ENCODE assay signal across 8 cellular contexts in genomic region chr11:103055174-103055890, GRCh38. TPM values are rescaled to one million over a fixed set of nuclear protein-coding genes. Genes with fewer than 3 reads are reported as not detected.
DNase-seq lines count a peak whose midpoint lies in the region; ATAC-seq, FAIRE-seq and TF ChIP-seq lines count a peak whose summit lies in the region.

No MANE protein-coding gene starts in this region.

- no TSS peak for BruUV-seq in K562 (replicated peaks; lab: Mats Ljungman, UMichigan)
- TSS peak; percentile 10 for BruUV-seq in HepG2 (replicated peaks; lab: Mats Ljungman, UMichigan)

- intact Hi-C loops in K562 (cut with micrococcal nuclease): no loop called here
- intact Hi-C loops in HepG2 (cut with micrococcal nuclease; ENCODE audit: unreplicated experiment): loop anchor here (10.0 kb wide), 2 partner anchors 251 to 321 kb away; no protein-coding TSS in a partner anchor

- WGBS in K562 (ENCODE audit: insufficient coverage, low coverage, missing lambda C conversion rate): 58% methylated on average over 3 of the region's 3 CpGs
- 61% methylated on average over 3 of the region's 3 CpGs for WGBS in HepG2 (ENCODE audit: low lambda C conversion rate)

- H3K27ac ChIP-seq in 22Rv1 (no peak overlapping the region), HEK293 (ENCODE audit: extremely low read depth, low read depth, low read length) (no peak overlapping the region), K562 (ENCODE audit: extremely low read depth, low read depth, low read length) (no peak overlapping the region), HepG2 (ENCODE audit: extremely low read length, insufficient read depth, low read length) (no peak overlapping the region)

- in situ Hi-C loops in K562 (cut with MboI) (no loop called here), HepG2 (cut with HindIII; ENCODE audit: extremely low pct_ligation_motif_present, low pct_unique_long_range_greater_than_20kb) (no loop called here)

- CTCF ChIA-PET in HEK293 (lab: Yijun Ruan, JAX): interaction anchor here (0.5 to 1.4 kb wide), 10 partner anchors 11 to 510 kb away, joined by 3 to 8 read pairs (median 3); no protein-coding TSS in a partner anchor
- CTCF ChIA-PET in K562 (lab: Yijun Ruan, JAX; ENCODE audit: low intra/inter-chr PET ratio): interaction anchor here (0.6 to 0.7 kb wide), 2 partner anchors 11 to 322 kb away, joined by 3 to 5 read pairs; no protein-coding TSS in a partner anchor
- CTCF ChIA-PET in HepG2 (lab: Yijun Ruan, JAX; ENCODE audit: low intra/inter-chr PET ratio, low total read pairs): interaction anchor here (2.4 kb wide), 1 partner anchor 19 kb away, joined by 10 read pairs; no protein-coding TSS in a partner anchor

- H3K79me2 ChIP-seq in K562 (ENCODE audit: control insufficient read depth, insufficient read depth, low read length) (no peaks in the 10 kb centered on the region), HepG2 (ENCODE audit: insufficient read depth, low read length) (no peaks in the 10 kb centered on the region)

- FAIRE-seq in K562 (lab: Jason Lieb, UNC) (peak; percentile 57), HepG2 (lab: Jason Lieb, UNC) (peak; percentile 72)

- H3K27me3 ChIP-seq in K562 (ENCODE audit: control insufficient read depth in 2 of 2, insufficient read depth in 2 of 2, low read length in 2 of 2) (no peaks in the 10 kb centered on the region), HepG2 (ENCODE audit: control insufficient read depth in 1 of 2, insufficient read depth in 2 of 2, low read length in 2 of 2) (no peaks in the 10 kb centered on the region)

- H3K9ac ChIP-seq in K562 (ENCODE audit: insufficient read depth in 1 of 2, low read depth in 2 of 2, low read length in 2 of 2) (no peak overlapping the region), HepG2 (ENCODE audit: insufficient read depth, low read depth, low read length) (no peak overlapping the region)

- peak; percentile 80 for TF ChIP-seq CTCF in 22Rv1 (IDR thresholded peaks at IDR 0.05)
- TF ChIP-seq CTCF in HEK293 (tag by site-specific recombination; IDR thresholded peaks at IDR 0.05): no peak
- peak; percentile 35 to 56 (median 38); a peak in 4 of 6 replicates for TF ChIP-seq CTCF in K562 (IDR thresholded peaks at IDR 0.05 in 2 of 3, conservative IDR thresholded peaks at IDR 0.05 in 1 of 3; ENCODE audit: insufficient read depth in 2 of 3, low read depth in 1 of 3, low read length in 3 of 3)
- TF ChIP-seq CTCF in HepG2 (CRISPR knock-in tag; IDR thresholded peaks at IDR 0.05): peak; percentile 57

- H4K20me1 ChIP-seq in K562 (replicated peaks; ENCODE audit: control insufficient read depth, insufficient read depth, low read length): no peaks in the 10 kb centered on the region
- H4K20me1 ChIP-seq in HepG2 (ENCODE audit: insufficient read depth, low read length): 0 out of 2 replicates have a peak, but pooled peaks cover 4% of the 10 kb centered on the region

- H3K9me1 ChIP-seq in K562 (ENCODE audit: control insufficient read depth, insufficient read depth, low read length): no peaks in the 10 kb centered on the region

- ATAC-seq in K562 (peak; percentile 77), HepG2 (peak; percentile 65; the same call in 2 of the 3 replicates), GM21717 (IDR thresholded peaks at IDR 0.05; ENCODE audit: unreplicated experiment) (no peak)

- TF ChIP-seq EP300 in K562 (IDR thresholded peaks at IDR 0.05; ENCODE audit: low read length) (no peak), HepG2 (IDR thresholded peaks at IDR 0.05; ENCODE audit: low read depth in 2 of 2, low read length in 2 of 2) (no peak), HepG2 (CRISPR knock-in tag; IDR thresholded peaks at IDR 0.05; ENCODE audit: borderline replicate concordance) (no peak)

- H3K9me3 ChIP-seq in HEK293 (ENCODE audit: control insufficient read depth, insufficient read depth, low read depth, low read length): no peaks in the 10 kb centered on the region
- H3K9me3 ChIP-seq in K562 (replicated peaks; ENCODE audit: control insufficient read depth, insufficient read depth, low read depth, low read length): no peaks in the 10 kb centered on the region
- no peaks in the 10 kb centered on the region for H3K9me3 ChIP-seq in HepG2 (ENCODE audit: low read length)

- H3K4me2 ChIP-seq in K562 (ENCODE audit: insufficient read depth, low read length) (no peak overlapping the region), HepG2 (ENCODE audit: low read depth, low read length) (no peak overlapping the region)

- H3K4me1 ChIP-seq in HEK293 (ENCODE audit: control insufficient read depth, insufficient read depth, low read length) (no peaks in the 10 kb centered on the region), K562 (replicated peaks in 1 of 2; ENCODE audit: control insufficient read depth in 2 of 2, insufficient read depth in 2 of 2, low read length in 2 of 2) (no peaks in the 10 kb centered on the region), HepG2 (ENCODE audit: insufficient read depth, low read length) (no peaks in the 10 kb centered on the region)

- H3K4me3 ChIP-seq in HEK293 (ENCODE audit: low read depth, low read length) (no peak overlapping the region), K562 (no peak overlapping the region), HepG2 (replicated peaks in 1 of 3; ENCODE audit: insufficient read depth in 1 of 3, low read depth in 2 of 3, low read length in 3 of 3) (no peak overlapping the region)

- DNase-seq in EL (peak; percentile 52), NCI-H2081 treated with DMSO at 0.1 percent for 48 hours (lab: John Stamatoyannopoulos, UW) (peak; percentile 22), K562 (ENCODE audit: extremely low read depth in 1 of 4, low spot score in 3 of 4) (peak; percentile 10 to 22 (median 18)), HepG2 (ENCODE audit: low spot score) (peak; percentile 32)
- DNase-seq in stimulated activated CD4-positive, alpha-beta T cell treated with anti-CD3 and anti-CD28 coated beads, Interleukin-2, amount 100 ng/mL, for 24 hours: no peak

- peaks cover 4 to 25% of the 10 kb centered on the region in 2 experiments; a peak in 1 of 3 replicates for H3K36me3 ChIP-seq in HEK293 (ENCODE audit: control insufficient read depth in 2 of 2, insufficient read depth in 1 of 2, low read length in 2 of 2)
- peaks cover 27% of the 10 kb centered on the region; the same call in 2 of the 3 replicates for H3K36me3 ChIP-seq in K562 (ENCODE audit: control insufficient read depth, insufficient read depth, low read length)
- H3K36me3 ChIP-seq in HepG2 (replicated peaks in 1 of 2; ENCODE audit: control insufficient read depth in 1 of 2, insufficient read depth in 2 of 2, low read length in 2 of 2): peaks cover 1% of the 10 kb centered on the region in 2 experiments; a peak in 1 of 5 replicates

- H2AFZ ChIP-seq in K562 (ENCODE audit: low read depth, low read length) (no peak overlapping the region), HepG2 (ENCODE audit: low read length) (no peak overlapping the region)

- no peak for TF ChIP-seq POLR2A in K562 (conservative IDR thresholded peaks at IDR 0.05)
- TF ChIP-seq POLR2A in HepG2 (IDR thresholded peaks at IDR 0.05; ENCODE audit: insufficient read depth in 1 of 2, low read depth in 2 of 2, low read length in 2 of 2): no peak

- POLR2A ChIA-PET in HEK293 (lab: Yijun Ruan, JAX) (no interaction called here), K562 (lab: Yijun Ruan, JAX) (no interaction called here), HepG2 (lab: Yijun Ruan, JAX) (no interaction called here)

- TF ChIP-seq RAD21 in K562 (CRISPR knock-in tag; conservative IDR thresholded peaks at IDR 0.05 in 1 of 2, IDR thresholded peaks at IDR 0.05 in 1 of 2) (peak; percentile 47 to 52), HepG2 (CRISPR knock-in tag; IDR thresholded peaks at IDR 0.05) (no peak)

RNA-seq across cellular contexts. Expression of gene DCUN1D5, which starts 36.6 kb away (rescaled TPM):
- total RNA-seq in K562 (2011; cell fraction: chromatin; rRNA removed; ENCODE audit: low replicate concordance): 19.9 and 20.0 TPM in 2 replicates
- total RNA-seq in K562 (2011; cell fraction: nucleolus; rRNA removed): 29.3 and 32.9 TPM in 2 replicates
- 24.1 and 31.0 TPM in 2 replicates for total RNA-seq in K562 (2011; cell fraction: nucleoplasm; rRNA removed)
- total RNA-seq in K562 (2014; rRNA removed) (202 and 242 TPM in 2 replicates), K562 (2014; rRNA removed; fragmentation: Illumina TruSeq; extraction: Trizol) (132 and 149 TPM in 2 replicates), K562 (2015; rRNA removed; fragmentation: Illumina TruSeq; extraction: Trizol) (105 and 115 TPM in 2 replicates), K562 (2021) (97.2 and 100 TPM in 2 replicates), HepG2 (2016; rRNA removed; fragmentation: Illumina TruSeq; extraction: Trizol) (46.7 and 57.0 TPM in 2 replicates)
- polyA plus RNA-seq in K562 (2011; rRNA removed) (102 and 161 TPM in 2 replicates), K562 (2014; fragmentation: Illumina TruSeq; extraction: Trizol) (82.7 and 93.3 TPM in 2 replicates), K562 (2014; fragmentation: Nextera tagmentation; extraction: Ambion mirVana) (10 to 100 TPM; 38.4 to 39.1 TPM), K562 (2014; rRNA removed) (175 and 178 TPM in 2 replicates), HepG2 (2011; rRNA removed) (24.8 and 32.9 TPM in 2 replicates)
- 74.9 and 88.7 TPM in 2 replicates for polyA plus RNA-seq in K562 (2011; cell fraction: cytosol; rRNA removed)
- 34.6 and 42.4 TPM in 2 replicates for polyA plus RNA-seq in K562 (2011; cell fraction: nucleus; rRNA removed)
- polyA plus RNA-seq in K562 (2012): 68.3 and 115 TPM in 2 replicates
- polyA minus RNA-seq in K562 (2011; rRNA and poly(A)+ RNA removed): 65.9 and 73.0 TPM in 2 replicates
- 42.4 and 46.6 TPM in 2 replicates for polyA minus RNA-seq in K562 (2011; cell fraction: cytosol; rRNA and poly(A)+ RNA removed)
- 29.9 and 36.7 TPM in 2 replicates for polyA minus RNA-seq in K562 (2011; cell fraction: nucleus; rRNA and poly(A)+ RNA removed)
- 15.7 and 16.9 TPM in 2 replicates for total RNA-seq in HepG2 (2016; cell fraction: cytosol; rRNA removed; fragmentation: Illumina TruSeq; extraction: Trizol; ENCODE audit: low read depth)
- total RNA-seq in HepG2 (2016; cell fraction: insoluble cytoplasmic fraction; rRNA removed; fragmentation: Illumina TruSeq; extraction: Trizol): 47.7 and 61.6 TPM in 2 replicates
- total RNA-seq in HepG2 (2016; cell fraction: membrane; rRNA removed; fragmentation: Illumina TruSeq; extraction: Trizol): 26.9 and 31.6 TPM in 2 replicates
- total RNA-seq in HepG2 (2016; cell fraction: nucleus; rRNA removed; fragmentation: Illumina TruSeq; extraction: Trizol): 25.3 and 27.8 TPM in 2 replicates
- polyA plus RNA-seq in HepG2 (2011; cell fraction: cytosol; rRNA removed): 23.0 and 23.6 TPM in 2 replicates
- polyA plus RNA-seq in HepG2 (2011; cell fraction: nucleus; rRNA removed): 11.6 and 13.3 TPM in 2 replicates
- polyA plus RNA-seq in HepG2 (2012): 31.4 and 34.4 TPM in 2 replicates
- polyA plus RNA-seq in HepG2 (2016; cell fraction: cytosol; fragmentation: Illumina TruSeq; extraction: Trizol; ENCODE audit: low read depth): 13.8 and 18.6 TPM in 2 replicates
- polyA plus RNA-seq in HepG2 (2016; cell fraction: insoluble cytoplasmic fraction; fragmentation: Illumina TruSeq; extraction: Trizol; ENCODE audit: low read depth): 63.7 and 70.8 TPM in 2 replicates
- polyA plus RNA-seq in HepG2 (2016; cell fraction: membrane; fragmentation: Illumina TruSeq; extraction: Trizol; ENCODE audit: low read depth): 22.8 and 24.5 TPM in 2 replicates
- polyA plus RNA-seq in HepG2 (2016; cell fraction: nucleus; fragmentation: Illumina TruSeq; extraction: Trizol; ENCODE audit: insufficient read depth, low read depth): 32.8 and 35.9 TPM in 2 replicates
- 6.5 and 9.0 TPM in 2 replicates for polyA minus RNA-seq in HepG2 (2011; rRNA and poly(A)+ RNA removed; ENCODE audit: low replicate concordance)
- polyA minus RNA-seq in HepG2 (2011; cell fraction: cytosol; rRNA and poly(A)+ RNA removed): 12.6 and 13.5 TPM in 2 replicates
- 17.9 and 20.6 TPM in 2 replicates for polyA minus RNA-seq in HepG2 (2011; cell fraction: nucleus; rRNA and poly(A)+ RNA removed)

RNA-seq across cellular contexts. Expression of gene DYNC2H1, which starts 53.9 kb away (rescaled TPM):
- 0.12 and 1.0 TPM in 2 replicates for total RNA-seq in K562 (2011; cell fraction: chromatin; rRNA removed; ENCODE audit: low replicate concordance)
- under 0.01 and 0.26 TPM in 2 replicates for total RNA-seq in K562 (2011; cell fraction: nucleolus; rRNA removed)
- total RNA-seq in K562 (2011; cell fraction: nucleoplasm; rRNA removed): 0.22 TPM in 1 of 2 replicates, not detected in the other
- total RNA-seq in K562 (2014; rRNA removed) (0.33 and 0.64 TPM in 2 replicates), K562 (2014; rRNA removed; fragmentation: Illumina TruSeq; extraction: Trizol) (0.51 and 0.54 TPM in 2 replicates), K562 (2015; rRNA removed; fragmentation: Illumina TruSeq; extraction: Trizol) (0.40 and 0.57 TPM in 2 replicates), K562 (2021) (0.33 and 0.47 TPM in 2 replicates), HepG2 (2016; rRNA removed; fragmentation: Illumina TruSeq; extraction: Trizol) (0.66 and 1.2 TPM in 2 replicates)
- polyA plus RNA-seq in K562 (2011; rRNA removed) (0.07 and 0.20 TPM in 2 replicates), K562 (2014; fragmentation: Illumina TruSeq; extraction: Trizol) (0.11 and 0.12 TPM in 2 replicates), K562 (2014; fragmentation: Nextera tagmentation; extraction: Ambion mirVana) (under 1 TPM; 0.10 to 0.17 TPM), K562 (2014; rRNA removed) (0.08 and 0.19 TPM in 2 replicates), HepG2 (2011; rRNA removed) (0.49 and 0.69 TPM in 2 replicates)
- polyA plus RNA-seq in K562 (2011; cell fraction: cytosol; rRNA removed): 0.01 and 0.04 TPM in 2 replicates
- polyA plus RNA-seq in K562 (2011; cell fraction: nucleus; rRNA removed): 0.04 and 0.58 TPM in 2 replicates
- 0.21 and 0.73 TPM in 2 replicates for polyA plus RNA-seq in K562 (2012)
- 0.32 and 0.57 TPM in 2 replicates for polyA minus RNA-seq in K562 (2011; rRNA and poly(A)+ RNA removed)
- polyA minus RNA-seq in K562 (2011; cell fraction: cytosol; rRNA and poly(A)+ RNA removed): 0.76 TPM in 1 of 2 replicates, not detected in the other
- polyA minus RNA-seq in K562 (2011; cell fraction: nucleus; rRNA and poly(A)+ RNA removed): 0.13 and 1.00 TPM in 2 replicates
- total RNA-seq in HepG2 (2016; cell fraction: cytosol; rRNA removed; fragmentation: Illumina TruSeq; extraction: Trizol; ENCODE audit: low read depth): 0.26 and 0.91 TPM in 2 replicates
- total RNA-seq in HepG2 (2016; cell fraction: insoluble cytoplasmic fraction; rRNA removed; fragmentation: Illumina TruSeq; extraction: Trizol): 0.76 and 0.83 TPM in 2 replicates
- total RNA-seq in HepG2 (2016; cell fraction: membrane; rRNA removed; fragmentation: Illumina TruSeq; extraction: Trizol): 0.40 and 0.41 TPM in 2 replicates
- 1.5 and 1.8 TPM in 2 replicates for total RNA-seq in HepG2 (2016; cell fraction: nucleus; rRNA removed; fragmentation: Illumina TruSeq; extraction: Trizol)
- polyA plus RNA-seq in HepG2 (2011; cell fraction: cytosol; rRNA removed): 0.07 and 0.28 TPM in 2 replicates
- polyA plus RNA-seq in HepG2 (2011; cell fraction: nucleus; rRNA removed): 0.80 and 1.0 TPM in 2 replicates
- polyA plus RNA-seq in HepG2 (2012): 0.32 and 0.62 TPM in 2 replicates
- 0.09 TPM in 1 of 2 replicates, not detected in the other for polyA plus RNA-seq in HepG2 (2016; cell fraction: cytosol; fragmentation: Illumina TruSeq; extraction: Trizol; ENCODE audit: low read depth)
- polyA plus RNA-seq in HepG2 (2016; cell fraction: insoluble cytoplasmic fraction; fragmentation: Illumina TruSeq; extraction: Trizol; ENCODE audit: low read depth): 0.58 and 0.74 TPM in 2 replicates
- 0.15 and 0.16 TPM in 2 replicates for polyA plus RNA-seq in HepG2 (2016; cell fraction: membrane; fragmentation: Illumina TruSeq; extraction: Trizol; ENCODE audit: low read depth)
- polyA plus RNA-seq in HepG2 (2016; cell fraction: nucleus; fragmentation: Illumina TruSeq; extraction: Trizol; ENCODE audit: insufficient read depth, low read depth): 0.94 and 0.96 TPM in 2 replicates
- 0.10 and 4.5 TPM in 2 replicates for polyA minus RNA-seq in HepG2 (2011; rRNA and poly(A)+ RNA removed; ENCODE audit: low replicate concordance)
- 0.20 and 0.35 TPM in 2 replicates for polyA minus RNA-seq in HepG2 (2011; cell fraction: cytosol; rRNA and poly(A)+ RNA removed)
- polyA minus RNA-seq in HepG2 (2011; cell fraction: nucleus; rRNA and poly(A)+ RNA removed): 2.4 and 2.5 TPM in 2 replicates

Comparison
In these comparisons a context has a peak if more than half of its experiments do, and no peak if none do; other contexts are left out.
1. DNase-seq: peak in EL (single experiment), NCI-H2081 treated with DMSO at 0.1 percent for 48 hours (single experiment), K562 (4 of 4) and HepG2 (single experiment); none in stimulated activated CD4-positive, alpha-beta T cell treated with anti-CD3 and anti-CD28 coated beads, Interleukin-2, amount 100 ng/mL, for 24 hours (0 of 2).